Comparison of ENCODE assay signal across 17 cellular contexts in the genomic region with DNA sequence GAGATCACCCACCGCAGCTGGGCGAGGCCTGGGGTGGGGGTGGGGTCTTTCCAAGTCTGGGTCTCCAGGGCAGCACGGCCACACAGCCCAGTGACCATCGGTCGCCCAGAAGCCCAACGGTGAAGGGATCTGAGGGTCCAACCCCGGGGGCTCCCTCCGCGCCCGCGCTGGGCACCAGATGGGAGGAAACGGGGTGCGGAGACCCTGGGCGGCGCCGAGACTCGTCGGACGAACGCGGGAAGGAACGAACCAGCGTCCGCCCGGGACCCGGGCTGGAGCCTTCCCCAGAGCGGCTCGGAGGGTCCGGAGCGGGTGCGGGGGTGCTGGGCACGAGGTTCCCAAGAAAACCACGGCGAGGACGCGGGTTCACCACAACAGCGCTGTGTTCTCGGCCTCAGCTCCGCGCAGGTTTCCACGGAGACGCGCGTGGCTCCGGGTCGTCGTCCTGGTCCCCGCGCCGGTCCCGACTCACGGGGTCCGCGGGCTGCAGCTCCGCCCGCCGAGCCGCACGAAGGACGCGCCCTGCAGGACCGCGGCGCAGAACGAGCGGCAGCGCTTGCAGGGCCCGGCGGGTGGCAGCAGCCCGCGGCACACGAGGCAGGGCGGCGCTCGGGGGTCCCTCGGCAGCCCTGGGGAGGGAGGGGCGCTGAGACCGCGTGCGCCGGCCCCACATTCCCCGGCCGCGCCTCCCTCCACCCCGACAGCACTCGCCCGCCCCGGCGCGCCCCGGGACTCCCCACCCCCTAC. TPM values are rescaled to one million over a fixed set of nuclear protein-coding genes. Genes with fewer than 3 reads are reported as not detected.
DNase-seq lines count a peak whose midpoint lies in the region; ATAC-seq, FAIRE-seq and TF ChIP-seq lines count a peak whose summit lies in the region.
"Had no signal": no experiment of that assay in that cellular context is flagged by ENCODE, and none has a peak within 500 bp of the region (broad histone marks: within the 10 kb centered on the region; RNA-seq: fewer than 3 reads in every experiment).

No MANE protein-coding gene starts in this region.

- intact Hi-C loops in natural killer cell (cut with micrococcal nuclease): no loop called here
- intact Hi-C loops in kidney (cut with DNase I): no loop called here

- CTCF ChIA-PET in WTC11 (lab: Charles Lee): interaction anchor here (0.6 to 0.7 kb wide), 2 partner anchors 16 to 46 kb away, joined by 3 read pairs; no protein-coding TSS in a partner anchor

- H3K9me3 ChIP-seq in kidney (ENCODE audit: control insufficient read depth in 1 of 2, low read length in 2 of 2): no peaks in the 10 kb centered on the region

- DNase-seq in natural killer cell treated with Interleukin-12 subunit alpha and Interleukin-12 subunit beta and Interleukin-15 and Interleukin-18, amount 100 ng/mL, for 72 hours (ENCODE audit: low spot score): peak; percentile 61
- no peak for DNase-seq in natural killer cell
- DNase-seq in WTC11 (ENCODE audit: low spot score): no peak
- DNase-seq in kidney: peak; percentile 70
- peak; percentile 69 for DNase-seq in type B pancreatic cell (ENCODE audit: extremely low spot score, unreplicated experiment)
- no peak for DNase-seq in NK-92 (lab: John Stamatoyannopoulos, UW; ENCODE audit: unreplicated experiment)
- DNase-seq: activated CD4-positive, alpha-beta T cell treated with anti-CD3 and anti-CD28 coated beads, Interleukin-2, amount 10 ng/mL, durations not matched to agents 24 days and 14 days; NCI-H1694; NK-92 treated with Interleukin-12 subunit alpha and Interleukin-12 subunit beta, amount 100 ng/mL, for 24 hours; T-cell had no signal

- FAIRE-seq in kidney (lab: Jason Lieb, UNC): no peak
- FAIRE-seq: colon, HTR-8/SVneo had no signal

- no peaks in the 10 kb centered on the region for H3K9me3 Mint-ChIP-seq in natural killer cell treated with Interleukin-12 subunit alpha and Interleukin-12 subunit beta and Interleukin-15 and Interleukin-18, amount 100 ng/mL, for 72 hours
- H3K9me3 Mint-ChIP-seq in natural killer cell (no peaks in the 10 kb centered on the region), WTC11 (peaks cover 4% of the 10 kb centered on the region; the same call in 1 of the 2 replicates), type B pancreatic cell (no peaks in the 10 kb centered on the region)
- H3K9me3 Mint-ChIP-seq: activated CD4-positive, alpha-beta T cell treated with anti-CD3 and anti-CD28 coated beads, Interleukin-2, amount 10 ng/mL, durations not matched to agents 24 days and 14 days; T-cell had no signal

- no peaks in the 10 kb centered on the region for H3K36me3 ChIP-seq in kidney (ENCODE audit: control insufficient read depth in 1 of 2, insufficient read depth in 2 of 2, low read length in 2 of 2)

- no peak overlapping the region for H3K4me3 Mint-ChIP-seq in natural killer cell treated with Interleukin-12 subunit alpha and Interleukin-12 subunit beta and Interleukin-15 and Interleukin-18, amount 100 ng/mL, for 72 hours
- H3K4me3 Mint-ChIP-seq in natural killer cell: no peak overlapping the region
- H3K4me3 Mint-ChIP-seq in WTC11: 0 out of 2 replicates have a peak overlapping the region, but pooled peaks have one; percentile 8
- no peak overlapping the region for H3K4me3 Mint-ChIP-seq in type B pancreatic cell
- H3K4me3 Mint-ChIP-seq: activated CD4-positive, alpha-beta T cell treated with anti-CD3 and anti-CD28 coated beads, Interleukin-2, amount 10 ng/mL, durations not matched to agents 24 days and 14 days had no signal

- no peak overlapping the region for H3K9ac ChIP-seq in kidney (ENCODE audit: low read length in 2 of 2)

- no peak overlapping the region for H3K27ac ChIP-seq in kidney (ENCODE audit: low read depth in 2 of 2, low read length in 2 of 2)

- POLR2A ChIA-PET in WTC11 (lab: Charles Lee): interaction anchor here (0.6 kb wide), 1 partner anchor 45 kb away, joined by 5 read pairs; no protein-coding TSS in a partner anchor

- H3K27me3 Mint-ChIP-seq in natural killer cell treated with Interleukin-12 subunit alpha and Interleukin-12 subunit beta and Interleukin-15 and Interleukin-18, amount 100 ng/mL, for 72 hours: peaks cover 10 to 16% of the 10 kb centered on the region in 2 donors
- H3K27me3 Mint-ChIP-seq in natural killer cell (ENCODE audit: low read depth in 2 of 2) (peaks cover 9 to 29% of the 10 kb centered on the region in 2 donors), WTC11 (ENCODE audit: low read depth) (peaks cover 63% of the 10 kb centered on the region), type B pancreatic cell (peaks cover 32% of the 10 kb centered on the region)

- no peak overlapping the region for H3K4me3 ChIP-seq in kidney (ENCODE audit: low read length in 2 of 2)

- H3K4me1 ChIP-seq in kidney (ENCODE audit: control insufficient read depth in 1 of 2, insufficient read depth in 1 of 2, low read depth in 1 of 2, low read length in 2 of 2): no peaks in the 10 kb centered on the region

- no peak for ATAC-seq in natural killer cell treated with Interleukin-12 subunit alpha and Interleukin-12 subunit beta and Interleukin-15 and Interleukin-18, amount 100 ng/mL, for 72 hours
- ATAC-seq in natural killer cell (no peak), WTC11 (no peak; the same call in 1 of the 2 replicates), GM21381 (IDR thresholded peaks at IDR 0.05; ENCODE audit: unreplicated experiment) (no peak), HG02588 (IDR thresholded peaks at IDR 0.05; ENCODE audit: unreplicated experiment) (no peak)
- ATAC-seq: activated naive CD4-positive, alpha-beta T cell treated with anti-CD3 and anti-CD28 coated beads, Interleukin-2, amount 50 U/mL, for 72 hours had no signal

- H3K27ac Mint-ChIP-seq in natural killer cell treated with Interleukin-12 subunit alpha and Interleukin-12 subunit beta and Interleukin-15 and Interleukin-18, amount 100 ng/mL, for 72 hours: no peak overlapping the region
- H3K27ac Mint-ChIP-seq in natural killer cell (no peak overlapping the region), WTC11 (no peak overlapping the region), type B pancreatic cell (no peak overlapping the region)
- H3K27ac Mint-ChIP-seq: activated CD4-positive, alpha-beta T cell treated with anti-CD3 and anti-CD28 coated beads, Interleukin-2, amount 10 ng/mL, durations not matched to agents 24 days and 14 days; activated naive CD4-positive, alpha-beta T cell treated with anti-CD3 and anti-CD28 coated beads, Interleukin-2, amount 50 U/mL, for 72 hours; T-cell had no signal

- no peaks in the 10 kb centered on the region for H3K36me3 Mint-ChIP-seq in natural killer cell treated with Interleukin-12 subunit alpha and Interleukin-12 subunit beta and Interleukin-15 and Interleukin-18, amount 100 ng/mL, for 72 hours
- no peaks in the 10 kb centered on the region for H3K36me3 Mint-ChIP-seq in natural killer cell
- H3K36me3 Mint-ChIP-seq in WTC11: no peaks in the 10 kb centered on the region
- H3K36me3 Mint-ChIP-seq in type B pancreatic cell: no peaks in the 10 kb centered on the region
- H3K36me3 Mint-ChIP-seq: T-cell had no signal

- TF ChIP-seq CTCF in natural killer cell (IDR thresholded peaks at IDR 0.05) (no peak), WTC11 (IDR thresholded peaks at IDR 0.05) (no peak), kidney (IDR thresholded peaks at IDR 0.05; ENCODE audit: borderline replicate concordance, extremely low read depth, insufficient read depth) (no peak), type B pancreatic cell (conservative IDR thresholded peaks at IDR 0.05) (no peak)

- peaks cover 0 to 36% of the 10 kb centered on the region in 2 donors for H3K4me1 Mint-ChIP-seq in natural killer cell treated with Interleukin-12 subunit alpha and Interleukin-12 subunit beta and Interleukin-15 and Interleukin-18, amount 100 ng/mL, for 72 hours (ENCODE audit: low read depth in 2 of 2)
- H3K4me1 Mint-ChIP-seq in natural killer cell (peaks cover 13 to 33% of the 10 kb centered on the region in 2 donors), WTC11 (peaks cover 13% of the 10 kb centered on the region), type B pancreatic cell (ENCODE audit: unreplicated experiment) (no peaks in the 10 kb centered on the region)

TF ChIP-seq in WTC11, 78 proteins besides CTCF, POLR2A, EP300 and RAD21 (continues in another document):
- TF ChIP-seq, protein P1, sequence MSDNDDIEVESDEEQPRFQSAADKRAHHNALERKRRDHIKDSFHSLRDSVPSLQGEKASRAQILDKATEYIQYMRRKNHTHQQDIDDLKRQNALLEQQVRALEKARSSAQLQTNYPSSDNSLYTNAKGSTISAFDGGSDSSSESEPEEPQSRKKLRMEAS (CRISPR knock-in tag; IDR thresholded peaks at IDR 0.05): 0 out of 2 replicates have a peak, but pooled peaks have one; percentile 55

RNA-seq across cellular contexts. Expression of gene IL17REL, which starts 2.3 kb away (rescaled TPM):
- total RNA-seq in natural killer cell treated with Interleukin-12 subunit alpha and Interleukin-12 subunit beta and Interleukin-15 and Interleukin-18, amount 100 ng/mL, for 72 hours: not detected
- total RNA-seq in natural killer cell (not detected), WTC11 (2021) (0.23 to 0.34 TPM (median 0.24 TPM) in 3 replicates), kidney (0.16 TPM), type B pancreatic cell (ENCODE audit: low replicate concordance) (0.10 TPM in 1 of 2 replicates, not detected in the other)
- polyA plus RNA-seq in kidney (ENCODE audit: insufficient read depth, low read depth, low replicate concordance): not detected
- total RNA-seq: osteocyte had no signal
- polyA plus RNA-seq: liver had no signal

RNA-seq across cellular contexts. Expression of gene TTLL8, which starts 43.3 kb away (rescaled TPM):
- not detected for total RNA-seq in natural killer cell treated with Interleukin-12 subunit alpha and Interleukin-12 subunit beta and Interleukin-15 and Interleukin-18, amount 100 ng/mL, for 72 hours
- total RNA-seq in natural killer cell: not detected
- total RNA-seq in WTC11 (2021): 0.30 TPM in 1 of 3 replicates, not detected in the others
- not detected for total RNA-seq in kidney
- not detected for polyA plus RNA-seq in kidney (ENCODE audit: insufficient read depth, low read depth, low replicate concordance)
- total RNA-seq in type B pancreatic cell (ENCODE audit: low replicate concordance): not detected in 2 replicates
- total RNA-seq: activated CD4-positive, alpha-beta T cell treated with anti-CD3 and anti-CD28 coated beads, Interleukin-2, amount 10 ng/mL, durations not matched to agents 24 days and 14 days; activated naive CD4-positive, alpha-beta T cell treated with anti-CD3 and anti-CD28 coated beads, Interleukin-2, amount 50 U/mL, for 72 hours; liver; osteocyte; T-cell had no signal
- polyA plus RNA-seq: liver had no signal

RNA-seq across cellular contexts. Expression of gene PIM3, which starts 54.3 kb away (rescaled TPM):
- total RNA-seq in natural killer cell treated with Interleukin-12 subunit alpha and Interleukin-12 subunit beta and Interleukin-15 and Interleukin-18, amount 100 ng/mL, for 72 hours: 100 to 1,000 TPM in 1 of 2 donors, 10 to 100 TPM in 1; 78.5 to 115 TPM
- total RNA-seq in natural killer cell (100 to 1,000 TPM; 107 to 130 (median 129) TPM), WTC11 (2021) (42.9 to 45.7 TPM (median 44.3 TPM) in 3 replicates), kidney (107 TPM), type B pancreatic cell (ENCODE audit: low replicate concordance) (36.7 and 58.6 TPM in 2 replicates)
- 96.5 TPM for polyA plus RNA-seq in kidney (ENCODE audit: insufficient read depth, low read depth, low replicate concordance)

Comparison
In these comparisons a context has a peak if more than half of its experiments do, and no peak if none do; other contexts are left out.
1. DNase-seq: peak in natural killer cell treated with Interleukin-12 subunit alpha and Interleukin-12 subunit beta and Interleukin-15 and Interleukin-18, amount 100 ng/mL, for 72 hours (single experiment), kidney (single experiment) and type B pancreatic cell (single experiment); none in natural killer cell (single experiment), WTC11 (single experiment) and NK-92 (single experiment).